ENCODE assay signal across 8 cellular contexts in genomic region chr15:92656089-92656488, GRCh38. TPM values are rescaled to one million over a fixed set of nuclear protein-coding genes. Genes with fewer than 3 reads are reported as not detected.
DNase-seq lines count a peak whose midpoint lies in the region; TF ChIP-seq lines count a peak whose summit lies in the region.
"Had no signal": no experiment of that assay in that cellular context is flagged by ENCODE, and none has a peak within 500 bp of the region (broad histone marks: within the 10 kb centered on the region; RNA-seq: fewer than 3 reads in every experiment).

No MANE protein-coding gene starts in this region.

- H3K27me3 ChIP-seq in PC-9 (ENCODE audit: insufficient read depth, low read depth) = no peaks in the 10 kb centered on the region
- peaks cover 0 to 26% (median 0%) of the 10 kb centered on the region in 4 donors for H3K27me3 ChIP-seq in esophagus squamous epithelium
- no peaks in the 10 kb centered on the region for H3K27me3 ChIP-seq in sigmoid colon

- TSS peak; percentile 72 for BruUV-seq in PC-9 (replicated peaks; lab: Mats Ljungman, UMichigan)

- H3K9me3 ChIP-seq in PC-9 (ENCODE audit: insufficient read depth, low read depth) (no peaks in the 10 kb centered on the region), esophagus squamous epithelium (no peaks in the 10 kb centered on the region), sigmoid colon (no peaks in the 10 kb centered on the region)

- H2AFZ ChIP-seq in PC-9 = peak overlapping the region; percentile 75

- TF ChIP-seq CTCF in GM12865 (IDR thresholded peaks at IDR 0.05; ENCODE audit: insufficient read depth, low read depth, low read length, missing control alignments) = no peak
- TF ChIP-seq CTCF in PC-9 (conservative IDR thresholded peaks at IDR 0.05) = no peak
- no peak for TF ChIP-seq CTCF in esophagus squamous epithelium (IDR thresholded peaks at IDR 0.05)
- TF ChIP-seq CTCF in sigmoid colon (IDR thresholded peaks at IDR 0.05) = no peak

- H3F3A ChIP-seq in PC-9 (ENCODE audit: insufficient read depth, low read depth) = peaks cover 29% of the 10 kb centered on the region; the same call in 1 of the 2 replicates

- H3K79me2 ChIP-seq in PC-9 (ENCODE audit: low read depth) = peaks cover 55% of the 10 kb centered on the region

- H4K20me1 ChIP-seq in PC-9 (ENCODE audit: insufficient read depth) = no peaks in the 10 kb centered on the region

- intact Hi-C loops in PC-9 (cut with micrococcal nuclease; ENCODE audit: unreplicated experiment) (loop anchor here (10.0 kb wide), 1 partner anchor 1201 kb away; no protein-coding TSS in a partner anchor), esophagus squamous epithelium (cut with DNase I) (no loop called here), sigmoid colon (cut with DNase I) (no loop called here)

- DNase-seq in GM12865 (ENCODE audit: low read depth) (no peak), PC-9 (no peak), esophagus squamous epithelium (lab: John Stamatoyannopoulos, UW) (no peak), sigmoid colon (no peak), hippocampal formation (lab: John Stamatoyannopoulos, UW) (no peak), iPS-NIHi7 (ENCODE audit: extremely low spot score) (no peak), NCI-H1436 treated with DMSO at 0.1 percent for 48 hours (lab: John Stamatoyannopoulos, UW) (no peak)
- DNase-seq: NCI-H1417 treated with DMSO at 0.1 percent for 48 hours had no signal

- no peaks in the 10 kb centered on the region for H3K9me2 ChIP-seq in PC-9 (ENCODE audit: insufficient read depth)

- H3K27ac ChIP-seq in PC-9 (peak overlapping the region; percentile 85), esophagus squamous epithelium (peak overlapping the region in 2 of 4 donors; percentile 56 to 72), sigmoid colon (peak overlapping the region in 3 of 4 donors; percentile 56 to 70 (median 59))

- H3K4me2 ChIP-seq in PC-9 = peak overlapping the region; percentile 89

- CTCF ChIA-PET in PC-9 (lab: Charles Lee) = interaction anchor here (0.6 to 0.9 kb wide), 2 partner anchors 14 to 21 kb away, joined by 3 to 5 read pairs; no protein-coding TSS in a partner anchor

- WGBS in esophagus squamous epithelium, 2 donors = 78 to 79% methylated on average over 6 of the region's 6 CpGs
- 86 to 93% methylated on average over 6 of the region's 6 CpGs for WGBS in sigmoid colon, 2 donors

- TF ChIP-seq EP300 in sigmoid colon (IDR thresholded peaks at IDR 0.05) = no peak

- H3K36me3 ChIP-seq in PC-9 (ENCODE audit: low read depth) (peaks cover 21% of the 10 kb centered on the region), esophagus squamous epithelium (no peaks in the 10 kb centered on the region), sigmoid colon (no peaks in the 10 kb centered on the region)

- TF ChIP-seq POLR2A in esophagus squamous epithelium (IDR thresholded peaks at IDR 0.05) = no peak
- no peak for TF ChIP-seq POLR2A in sigmoid colon (IDR thresholded peaks at IDR 0.05)

- H3K4me1 ChIP-seq in PC-9 (replicated peaks; ENCODE audit: insufficient read depth) (peaks cover 49% of the 10 kb centered on the region), esophagus squamous epithelium (peaks cover 4 to 29% (median 10%) of the 10 kb centered on the region in 3 donors), sigmoid colon (peaks cover 0 to 29% (median 18%) of the 10 kb centered on the region in 4 donors)

- H3K4me3 ChIP-seq in GM12865 (ENCODE audit: low read depth, low read length) (peak overlapping the region; percentile 65), PC-9 (peak overlapping the region; percentile 55), esophagus squamous epithelium (peak overlapping the region; percentile 48 to 75 (median 60)), sigmoid colon (peak overlapping the region in 3 of 4 donors; percentile 50 to 72 (median 64))

- POLR2A ChIA-PET in PC-9 (lab: Charles Lee; ENCODE audit: unreplicated experiment) = interaction anchor here (0.6 kb wide), 1 partner anchor 59 kb away, joined by 5 read pairs; no protein-coding TSS in a partner anchor

RNA-seq across cellular contexts. Expression of gene FAM174B, which starts 0.5 kb away (rescaled TPM):
- total RNA-seq in PC-9 (2021) = 77.5 and 90.3 TPM in 2 replicates
- total RNA-seq in esophagus squamous epithelium = 10 to 100 TPM in 1 of 4 donors, 1 to 10 TPM in 3; 1.4 to 11.7 (median 4.2) TPM
- total RNA-seq in sigmoid colon = 10 to 100 TPM in 1 of 4 donors, 1 to 10 TPM in 3; 5.3 to 38.9 (median 6.1) TPM
- 10 to 100 TPM in 1 of 3 donors, 1 to 10 TPM in 2; 8.1 to 19.8 (median 9.5) TPM for polyA plus RNA-seq in sigmoid colon
